ENCODE assay signal across 18 cellular contexts in the genomic region with DNA sequence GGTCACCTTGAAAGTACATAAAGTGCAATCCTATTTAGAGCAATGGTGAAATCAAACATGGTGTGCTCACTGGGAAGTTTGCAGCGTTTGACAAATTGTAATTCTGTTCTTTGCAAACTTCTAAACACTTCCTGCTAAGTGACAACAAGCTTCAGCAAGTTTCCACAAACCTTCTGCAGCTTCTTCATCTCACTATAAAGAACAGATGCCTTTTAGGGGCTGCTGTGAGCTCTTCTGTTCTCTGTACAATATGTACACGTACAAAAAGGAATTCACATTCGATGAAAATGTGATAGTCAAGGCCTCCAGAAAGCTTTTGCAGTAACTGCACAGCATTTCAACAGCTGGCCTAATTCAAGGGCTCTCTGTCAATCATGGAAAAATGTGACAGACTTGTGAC.
"Had no signal": no experiment of that assay in that cellular context is flagged by ENCODE, and none has a peak within 500 bp of the region (broad histone marks: within the 10 kb centered on the region; RNA-seq: fewer than 3 reads in every experiment).

No MANE protein-coding gene starts in this region.

- H3K27me3 ChIP-seq: heart right ventricle, stomach had no signal

- DNase-seq: effector CD4-positive, alpha-beta T cell; endodermal cell; heart right ventricle; hypothalamus; islet precursor cell; mammary epithelial cell; naive thymus-derived CD4-positive, alpha-beta T cell; nephron progenitor cell; posterior cingulate gyrus; stimulated activated CD4-positive, alpha-beta T cell treated with anti-CD3 and anti-CD28 coated beads, Interleukin-2, amount 100 ng/mL, for 24 hours; stimulated activated CD4-positive, alpha-beta T cell treated with anti-CD3 and anti-CD28 coated beads, Interleukin-4, amount 100 ng/mL, for 4 hours; stimulated activated naive CD4-positive, alpha-beta T cell; stomach; substantia nigra; trophoblast cell had no signal

- H3K27ac ChIP-seq: coronary artery, heart right ventricle, stomach had no signal

- H3K4me1 ChIP-seq: heart right ventricle, stomach had no signal

- H3K4me3 ChIP-seq: coronary artery, heart right ventricle, stomach had no signal

- H3K9me3 ChIP-seq: heart right ventricle, stomach had no signal

- H3K36me3 ChIP-seq: heart right ventricle, stomach had no signal

- ATAC-seq: heart right ventricle; left lobe of liver; naive thymus-derived CD4-positive, alpha-beta T cell; sciatic nerve had no signal
